Comparison of ENCODE assay signal across 16 cellular contexts in the genomic region with DNA sequence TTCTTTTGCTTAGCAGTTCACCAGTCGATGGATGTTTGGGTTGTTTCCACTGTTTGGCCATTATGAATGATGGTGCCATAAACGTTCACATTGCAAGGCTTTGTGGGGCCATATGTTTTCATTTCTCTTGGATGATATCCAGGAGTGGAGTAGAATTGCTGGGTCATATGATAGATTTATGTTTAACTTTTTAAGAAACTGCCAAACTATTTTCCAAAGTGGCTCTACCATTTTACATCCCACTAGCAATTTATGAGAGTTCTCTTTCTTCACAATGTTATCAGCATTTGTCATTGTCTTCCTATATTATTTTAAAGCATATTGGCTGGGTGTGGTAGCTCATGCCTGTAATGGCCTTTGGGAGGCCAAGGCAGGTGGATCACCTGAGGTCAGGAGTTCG. TPM values are rescaled to one million over a fixed set of nuclear protein-coding genes. Genes with fewer than 3 reads are reported as not detected.
DNase-seq lines count a peak whose midpoint lies in the region; ATAC-seq and TF ChIP-seq lines count a peak whose summit lies in the region.
"Had no signal": no experiment of that assay in that cellular context is flagged by ENCODE, and none has a peak within 500 bp of the region (broad histone marks: within the 10 kb centered on the region; RNA-seq: fewer than 3 reads in every experiment).

No MANE protein-coding gene starts in this region.

- 20 to 36% methylated on average over 2 to 3 of the region's 3 CpGs for WGBS in transverse colon (ENCODE audit: low coverage in 1 of 2), 2 donors

- H3K27me3 ChIP-seq in transverse colon: no peaks in the 10 kb centered on the region
- H3K27me3 ChIP-seq: SJCRH30 had no signal

- intact Hi-C loops in left colon (cut with DNase I, micrococcal nuclease): loop anchor here in 1 of 2 donors (10.0 kb wide), 1 partner anchor 174 kb away; no protein-coding TSS in a partner anchor
- intact Hi-C loops in transverse colon (cut with DNase I; ENCODE audit: low total_unique reads): no loop called here

- H3K36me3 ChIP-seq in transverse colon: no peaks in the 10 kb centered on the region

- peak; percentile 87 for ATAC-seq in left colon
- no peak for ATAC-seq in GM21390 (IDR thresholded peaks at IDR 0.05; ENCODE audit: unreplicated experiment)

- peaks cover 6 to 49% (median 26%) of the 10 kb centered on the region in 4 donors for H3K4me1 ChIP-seq in transverse colon
- H3K4me1 ChIP-seq: SJCRH30 had no signal

- peak overlapping the region; percentile 51 to 67 (median 59) for H3K27ac ChIP-seq in transverse colon
- H3K27ac ChIP-seq: 22Rv1, C4-2B, PC-9, RWPE1, SJCRH30 had no signal

- no peak overlapping the region for H3K4me3 ChIP-seq in choroid plexus epithelial cell (ENCODE audit: low read depth, low read length)
- H3K4me3 ChIP-seq in transverse colon: no peak overlapping the region
- H3K4me3 ChIP-seq: PC-9, SJCRH30 had no signal

- in situ Hi-C loops in transverse colon (cut with MboI; ENCODE audit: low pct_ligation_motif_present in 1 of 4, low pct_unique_long_range_greater_than_20kb in 1 of 4, low sequenced_read_pairs in 3 of 4): no loop called here

- no peak for TF ChIP-seq EP300 in transverse colon (IDR thresholded peaks at IDR 0.05; ENCODE audit: low read depth)

- DNase-seq in NCI-H2171 treated with DMSO at 0.1 percent for 48 hours (lab: John Stamatoyannopoulos, UW): peak; percentile 35
- DNase-seq in NCI-H2171 (lab: John Stamatoyannopoulos, UW): no peak
- DNase-seq in choroid plexus epithelial cell (ENCODE audit: low read depth): peak; percentile 32
- DNase-seq in left colon: no peak
- no peak for DNase-seq in transverse colon
- DNase-seq in glomerular visceral epithelial cell (ENCODE audit: extremely low spot score): no peak
- no peak for DNase-seq in COLO668 (lab: John Stamatoyannopoulos, UW; ENCODE audit: unreplicated experiment)
- DNase-seq: DMS79 treated with DMSO at 0.1 percent for 48 hours, NCI-H1105, NCI-H510A, PC-9 had no signal

- TF ChIP-seq POLR2A in transverse colon (IDR thresholded peaks at IDR 0.05): no peak

- H3K9me3 ChIP-seq in transverse colon: no peaks in the 10 kb centered on the region
- H3K9me3 ChIP-seq: SJCRH30 had no signal

- TF ChIP-seq CTCF in choroid plexus epithelial cell (conservative IDR thresholded peaks at IDR 0.05; ENCODE audit: low read depth, low read length) (no peak), transverse colon (IDR thresholded peaks at IDR 0.05) (no peak)

RNA-seq across cellular contexts. Expression of a gene that starts 5.2 kb away (rescaled TPM):
- total RNA-seq in left colon (10 to 100 TPM; 44.6 to 48.6 TPM), transverse colon (10 to 100 TPM; 25.7 to 33.7 (median 32.7) TPM)

RNA-seq across cellular contexts. Expression of a gene that starts 15.9 kb away (rescaled TPM):
- total RNA-seq in left colon (10 to 100 TPM; 27.2 to 53.0 TPM), transverse colon (100 to 1,000 TPM in 1 of 4 donors, 10 to 100 TPM in 3; 38.5 to 114 (median 62.9) TPM)

Comparison
In these comparisons a context has a peak if more than half of its experiments do, and no peak if none do; other contexts are left out.
1. DNase-seq: peak in NCI-H2171 treated with DMSO at 0.1 percent for 48 hours (single experiment) and choroid plexus epithelial cell (single experiment); none in NCI-H2171 (single experiment), left colon (0 of 2), transverse colon (single experiment), glomerular visceral epithelial cell (single experiment) and COLO668 (single experiment).